14 cellular contexts compared by ENCODE assay signal in genomic region chr6:89794324-89794723, GRCh38. TPM values are rescaled to one million over a fixed set of nuclear protein-coding genes. Genes with fewer than 3 reads are reported as not detected.
DNase-seq lines count a peak whose midpoint lies in the region; ATAC-seq and TF ChIP-seq lines count a peak whose summit lies in the region.
"Had no signal": no experiment of that assay in that cellular context is flagged by ENCODE, and none has a peak within 500 bp of the region (broad histone marks: within the 10 kb centered on the region; RNA-seq: fewer than 3 reads in every experiment).

No MANE protein-coding gene starts in this region.

- WGBS in GM23248 (ENCODE audit: low coverage in 1 of 2, low lambda C conversion rate in 2 of 2, missing lambda C conversion rate in 2 of 2), 2 experiments: 97 to 100% methylated on average over 6 of the region's 6 CpGs

- TF ChIP-seq CTCF in HFFc6 (IDR thresholded peaks at IDR 0.05): no peak

- H3K4me1 ChIP-seq in GM23248 (ENCODE audit: insufficient read depth): no peaks in the 10 kb centered on the region

- H3K9ac ChIP-seq in GM23248: no peak overlapping the region

- H3K9me2 ChIP-seq in GM23248 (ENCODE audit: insufficient read depth): no peaks in the 10 kb centered on the region

- peak overlapping the region; percentile 83 for H3K27ac Mint-ChIP-seq in T-helper 17 cell
- H3K27ac Mint-ChIP-seq in HFFc6: no peak overlapping the region; the same call in 1 of the 2 replicates

- no peak overlapping the region for H2AFZ ChIP-seq in GM23248

- H4K20me1 ChIP-seq in GM23248 (ENCODE audit: insufficient read depth): no peaks in the 10 kb centered on the region

- H3K27me3 ChIP-seq in GM23248 (replicated peaks; ENCODE audit: insufficient read depth): no peaks in the 10 kb centered on the region

- H3K36me3 Mint-ChIP-seq in T-helper 17 cell (ENCODE audit: low read depth) (peaks cover 6% of the 10 kb centered on the region), HFFc6 (ENCODE audit: low read depth) (peaks cover 11% of the 10 kb centered on the region)

- H3K9me3 ChIP-seq in T-helper 17 cell (ENCODE audit: control insufficient read depth, low read length, poor library complexity, severe bottlenecking) (no peaks in the 10 kb centered on the region), GM23248 (ENCODE audit: low read depth) (no peaks in the 10 kb centered on the region)
- H3K9me3 ChIP-seq: thoracic aorta had no signal

- H3K4me2 ChIP-seq in GM23248 (ENCODE audit: unreplicated experiment): no peak overlapping the region

- no peaks in the 10 kb centered on the region for H3F3A ChIP-seq in GM23248 (ENCODE audit: insufficient read depth)

- H3K27me3 Mint-ChIP-seq in T-helper 17 cell (no peaks in the 10 kb centered on the region), HFFc6 (ENCODE audit: insufficient read depth) (no peaks in the 10 kb centered on the region)

- no peak overlapping the region for H3K27ac ChIP-seq in GM23248
- H3K27ac ChIP-seq: thoracic aorta had no signal

- peak; percentile 34 for DNase-seq in NOMO-1 treated with DMSO at 0.1 percent for 48 hours (lab: John Stamatoyannopoulos, UW; ENCODE audit: unreplicated experiment)
- DNase-seq in NOMO-1 treated with dmso at 0.1 percent for 144 hours (lab: John Stamatoyannopoulos, UW; ENCODE audit: unreplicated experiment): no peak
- DNase-seq in T-helper 17 cell: no peak
- DNase-seq in myocyte (ENCODE audit: low read depth): peak; percentile 13
- no peak for DNase-seq in NCI-H187 (lab: John Stamatoyannopoulos, UW)
- no peak for DNase-seq in HFFc6
- no peak for DNase-seq in GM23248
- DNase-seq: 8988T; DMS 273 treated with DMSO at 0.1 percent for 48 hours; HCEC 1CT; NCI-H1694 treated with DMSO at 0.1 percent for 48 hours; NK-92 treated with Interleukin-12 subunit alpha and Interleukin-12 subunit beta, amount 100 ng/mL, for 24 hours had no signal

- H3K4me3 ChIP-seq in GM23248: no peak overlapping the region
- H3K4me3 ChIP-seq: thoracic aorta had no signal

- peaks cover 31% of the 10 kb centered on the region for H3K4me1 Mint-ChIP-seq in T-helper 17 cell
- H3K4me1 Mint-ChIP-seq in HFFc6 (ENCODE audit: low read depth): no peaks in the 10 kb centered on the region

- ATAC-seq in GM21786 (IDR thresholded peaks at IDR 0.05; ENCODE audit: unreplicated experiment): peak; percentile 36
- ATAC-seq in T-helper 17 cell: peak; percentile 50

- H3K36me3 ChIP-seq in GM23248 (ENCODE audit: low read depth): peaks cover 21% of the 10 kb centered on the region

- H3K4me3 Mint-ChIP-seq in T-helper 17 cell (peak overlapping the region; percentile 68), HFFc6 (no peak overlapping the region)

- no peaks in the 10 kb centered on the region for H3K9me3 Mint-ChIP-seq in HFFc6

- H3K79me2 ChIP-seq in GM23248 (ENCODE audit: insufficient read depth): no peaks in the 10 kb centered on the region

- in situ Hi-C loops in GM23248 (cut with MboI): no loop called here

RNA-seq across cellular contexts. Expression of gene MDN1, which starts 25.3 kb away (rescaled TPM):
- total RNA-seq in T-helper 17 cell (10 to 100 TPM; 51.2 to 53.1 TPM), myocyte (21.9 and 25.8 TPM in 2 replicates)
- 12.4 TPM for polyA plus RNA-seq in myocyte (2012)
- total RNA-seq in HFFc6 (2021; fragmentation: NEBNext Ultra II Directional; extraction: Animal tissue kit (Norgen Biotek cat#: 25700)): 10 to 100 TPM; 17.4 to 25.4 (median 18.4) TPM
- total RNA-seq in GM23248 (2014; rRNA removed; shearing (Covaris generic)): 14.9 and 16.9 TPM in 2 replicates
- 5.7 and 6.2 TPM in 2 replicates for polyA plus RNA-seq in GM23248 (2016; fragmentation: Nextera tagmentation; extraction: Ambion mirVana)

RNA-seq across cellular contexts. Expression of gene CASP8AP2, which starts 35.4 kb away (rescaled TPM):
- total RNA-seq in T-helper 17 cell (10 to 100 TPM; 28.2 to 31.7 TPM), myocyte (11.1 and 12.4 TPM in 2 replicates)
- polyA plus RNA-seq in myocyte (2012): 2.8 TPM
- total RNA-seq in HFFc6 (2021; fragmentation: NEBNext Ultra II Directional; extraction: Animal tissue kit (Norgen Biotek cat#: 25700)): 10 to 100 TPM in 5 of 6 experiments, 1 to 10 TPM in 1; 8.8 to 11.5 (median 10.8) TPM
- total RNA-seq in GM23248 (2014; rRNA removed; shearing (Covaris generic)): 8.5 and 9.3 TPM in 2 replicates
- polyA plus RNA-seq in GM23248 (2016; fragmentation: Nextera tagmentation; extraction: Ambion mirVana): 16.5 and 20.4 TPM in 2 replicates

Comparison
In these comparisons a context has a peak if more than half of its experiments do, and no peak if none do; other contexts are left out.
1. DNase-seq: peak in NOMO-1 treated with DMSO at 0.1 percent for 48 hours (single experiment) and myocyte (single experiment); none in NOMO-1 treated with dmso at 0.1 percent for 144 hours (single experiment), T-helper 17 cell (0 of 3), NCI-H187 (0 of 2), HFFc6 (single experiment) and GM23248 (single experiment).